10 cellular contexts compared by ENCODE assay signal in genomic region chr1:172976222-172977041, GRCh38.
DNase-seq lines count a peak whose midpoint lies in the region; ATAC-seq and TF ChIP-seq lines count a peak whose summit lies in the region.
"Had no signal": no experiment of that assay in that cellular context is flagged by ENCODE, and none has a peak within 500 bp of the region (broad histone marks: within the 10 kb centered on the region; RNA-seq: fewer than 3 reads in every experiment).

No MANE protein-coding gene starts in this region.

- H3K36me3 ChIP-seq in body of pancreas (replicated peaks in 1 of 2; ENCODE audit: insufficient read depth in 1 of 2, low read depth in 2 of 2) = no peaks in the 10 kb centered on the region

- intact Hi-C loops in body of pancreas (cut with DNase I) = no loop called here

- POLR2A ChIA-PET in T-cell (lab: Charles Lee) = no interaction called here

- no peaks in the 10 kb centered on the region for H3K4me1 Mint-ChIP-seq in activated T-cell treated with anti-CD3 and anti-CD28 coated beads, Interleukin-2, amount 50 U/mL, for 72 hours (ENCODE audit: low read depth)
- no peaks in the 10 kb centered on the region for H3K4me1 Mint-ChIP-seq in activated T-cell treated with anti-CD3 and anti-CD28 coated beads, Interleukin-2, amount 50 U/mL, for 24 hours (ENCODE audit: low read depth)
- H3K4me1 Mint-ChIP-seq in type B pancreatic cell (ENCODE audit: unreplicated experiment) = peaks cover 16% of the 10 kb centered on the region
- no peaks in the 10 kb centered on the region for H3K4me1 Mint-ChIP-seq in T-cell

- no peak for ATAC-seq in activated T-cell treated with anti-CD3 and anti-CD28 coated beads, Interleukin-2, amount 50 U/mL, for 72 hours (replicated peaks in 1 of 2)
- ATAC-seq in body of pancreas = peak; percentile 99
- ATAC-seq in T-cell (replicated peaks in 1 of 4) = no peak
- ATAC-seq in activated CD4-positive, CD25-positive, alpha-beta regulatory T cell treated with anti-CD3 and anti-CD28 coated beads, Interleukin-2, amount 50 U/mL, for 24 hours = no peak

- no peak for TF ChIP-seq CTCF in body of pancreas (IDR thresholded peaks at IDR 0.05)
- no peak for TF ChIP-seq CTCF in type B pancreatic cell (conservative IDR thresholded peaks at IDR 0.05)

- H3K9me3 Mint-ChIP-seq in activated T-cell treated with anti-CD3 and anti-CD28 coated beads, Interleukin-2, amount 50 U/mL, for 72 hours = peaks cover 0 to 2% of the 10 kb centered on the region in 2 donors
- H3K9me3 Mint-ChIP-seq in activated T-cell treated with anti-CD3 and anti-CD28 coated beads, Interleukin-2, amount 50 U/mL, for 24 hours = no peaks in the 10 kb centered on the region
- H3K9me3 Mint-ChIP-seq in type B pancreatic cell (no peaks in the 10 kb centered on the region), T-cell (no peaks in the 10 kb centered on the region)

- H3K4me3 Mint-ChIP-seq in activated T-cell treated with anti-CD3 and anti-CD28 coated beads, Interleukin-2, amount 50 U/mL, for 72 hours = no peak overlapping the region
- no peak overlapping the region for H3K4me3 Mint-ChIP-seq in activated T-cell treated with anti-CD3 and anti-CD28 coated beads, Interleukin-2, amount 50 U/mL, for 24 hours
- H3K4me3 Mint-ChIP-seq in type B pancreatic cell = no peak overlapping the region
- H3K4me3 Mint-ChIP-seq in T-cell = no peak overlapping the region

- no peaks in the 10 kb centered on the region for H3K9me3 ChIP-seq in body of pancreas

- DNase-seq in activated T-cell treated with anti-CD3 and anti-CD28 coated beads, Interleukin-2, amount 50 U/mL, for 72 hours = no peak
- DNase-seq in activated T-cell treated with anti-CD3 and anti-CD28 coated beads, Interleukin-2, amount 50 U/mL, for 24 hours = no peak
- DNase-seq in body of pancreas (peak; percentile 71 to 93 (median 82)), kidney tubule cell (ENCODE audit: low spot score) (peak; percentile 93), type B pancreatic cell (ENCODE audit: extremely low spot score, unreplicated experiment) (no peak), SK-N-DZ (ENCODE audit: low spot score) (no peak), T-cell (no peak)
- DNase-seq: activated CD4-positive, CD25-positive, alpha-beta regulatory T cell treated with anti-CD3 and anti-CD28 coated beads, Interleukin-2, amount 50 U/mL, for 72 hours; Kasumi-1 had no signal

- no peaks in the 10 kb centered on the region for H3K27me3 ChIP-seq in body of pancreas

- 0 to 10% methylated on average over 2 of the region's 2 CpGs for WGBS in body of pancreas, 2 donors

- no peak overlapping the region for H3K4me3 ChIP-seq in body of pancreas

- peaks cover 5% of the 10 kb centered on the region for H3K27me3 Mint-ChIP-seq in activated T-cell treated with anti-CD3 and anti-CD28 coated beads, Interleukin-2, amount 50 U/mL, for 72 hours (ENCODE audit: low read depth)
- no peaks in the 10 kb centered on the region for H3K27me3 Mint-ChIP-seq in activated T-cell treated with anti-CD3 and anti-CD28 coated beads, Interleukin-2, amount 50 U/mL, for 24 hours
- H3K27me3 Mint-ChIP-seq in type B pancreatic cell (no peaks in the 10 kb centered on the region), T-cell (no peaks in the 10 kb centered on the region)

- peak overlapping the region; percentile 59 for H3K27ac Mint-ChIP-seq in activated T-cell treated with anti-CD3 and anti-CD28 coated beads, Interleukin-2, amount 50 U/mL, for 72 hours
- H3K27ac Mint-ChIP-seq in activated T-cell treated with anti-CD3 and anti-CD28 coated beads, Interleukin-2, amount 50 U/mL, for 24 hours = no peak overlapping the region
- peak overlapping the region; percentile 74 for H3K27ac Mint-ChIP-seq in type B pancreatic cell
- no peak overlapping the region for H3K27ac Mint-ChIP-seq in T-cell

- peaks cover 41% of the 10 kb centered on the region for H3K4me1 ChIP-seq in body of pancreas

- CTCF ChIA-PET in T-cell (lab: Charles Lee) = no interaction called here

- no peak for TF ChIP-seq POLR2A in body of pancreas (IDR thresholded peaks at IDR 0.05)

- H3K27ac ChIP-seq in body of pancreas = peak overlapping the region; percentile 77 to 91 (median 90)

- H3K36me3 Mint-ChIP-seq in activated T-cell treated with anti-CD3 and anti-CD28 coated beads, Interleukin-2, amount 50 U/mL, for 72 hours (ENCODE audit: insufficient read depth in 2 of 2) = no peaks in the 10 kb centered on the region
- no peaks in the 10 kb centered on the region for H3K36me3 Mint-ChIP-seq in activated T-cell treated with anti-CD3 and anti-CD28 coated beads, Interleukin-2, amount 50 U/mL, for 24 hours (ENCODE audit: low read depth)
- no peaks in the 10 kb centered on the region for H3K36me3 Mint-ChIP-seq in type B pancreatic cell
- H3K36me3 Mint-ChIP-seq in T-cell = no peaks in the 10 kb centered on the region

Comparison
In these comparisons a context has a peak if more than half of its experiments do, and no peak if none do; other contexts are left out.
1. H3K27ac Mint-ChIP-seq: peak in activated T-cell treated with anti-CD3 and anti-CD28 coated beads, Interleukin-2, amount 50 U/mL, for 72 hours (single experiment) and type B pancreatic cell (single experiment); none in activated T-cell treated with anti-CD3 and anti-CD28 coated beads, Interleukin-2, amount 50 U/mL, for 24 hours (single experiment) and T-cell (0 of 2).
2. DNase-seq: peak in body of pancreas (4 of 4) and kidney tubule cell (single experiment); none in activated T-cell treated with anti-CD3 and anti-CD28 coated beads, Interleukin-2, amount 50 U/mL, for 72 hours (0 of 2), activated T-cell treated with anti-CD3 and anti-CD28 coated beads, Interleukin-2, amount 50 U/mL, for 24 hours (single experiment), type B pancreatic cell (single experiment), SK-N-DZ (single experiment) and T-cell (0 of 34).